Comparison of ENCODE assay signal across 8 cellular contexts in genomic region chr16:81238296-81239011, GRCh38. TPM values are rescaled to one million over a fixed set of nuclear protein-coding genes. Genes with fewer than 3 reads are reported as not detected.
DNase-seq lines count a peak whose midpoint lies in the region; ATAC-seq and TF ChIP-seq lines count a peak whose summit lies in the region.

A gene with protein sequence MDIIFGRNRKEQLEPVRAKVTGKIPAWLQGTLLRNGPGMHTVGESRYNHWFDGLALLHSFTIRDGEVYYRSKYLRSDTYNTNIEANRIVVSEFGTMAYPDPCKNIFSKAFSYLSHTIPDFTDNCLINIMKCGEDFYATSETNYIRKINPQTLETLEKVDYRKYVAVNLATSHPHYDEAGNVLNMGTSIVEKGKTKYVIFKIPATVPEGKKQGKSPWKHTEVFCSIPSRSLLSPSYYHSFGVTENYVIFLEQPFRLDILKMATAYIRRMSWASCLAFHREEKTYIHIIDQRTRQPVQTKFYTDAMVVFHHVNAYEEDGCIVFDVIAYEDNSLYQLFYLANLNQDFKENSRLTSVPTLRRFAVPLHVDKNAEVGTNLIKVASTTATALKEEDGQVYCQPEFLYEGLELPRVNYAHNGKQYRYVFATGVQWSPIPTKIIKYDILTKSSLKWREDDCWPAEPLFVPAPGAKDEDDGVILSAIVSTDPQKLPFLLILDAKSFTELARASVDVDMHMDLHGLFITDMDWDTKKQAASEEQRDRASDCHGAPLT (plus strand): TSS chr16:81238689. CDS start chr16:81238909, 220 bp downstream.

- H3K9ac ChIP-seq in adipocyte (ENCODE audit: low read length) (peak within 1 kb of the TSS; percentile 60), iPS-20b (ENCODE audit: low read depth, low read length) (peak within 1 kb of the TSS; percentile 52; the same call in 1 of the 2 replicates), stomach smooth muscle (ENCODE audit: low read length in 2 of 2) (peak within 1 kb of the TSS; percentile 81 to 86)

- H3K4me3 ChIP-seq in adipocyte (ENCODE audit: low read length): peak within 1 kb of the TSS; percentile 65
- H3K4me3 ChIP-seq in iPS-20b (ENCODE audit: low read length): peak within 1 kb of the TSS; percentile 54
- peak within 1 kb of the TSS; percentile 63 to 69 for H3K4me3 ChIP-seq in stomach smooth muscle (ENCODE audit: low read length in 2 of 2)
- H3K4me3 ChIP-seq in OCI-LY7 (ENCODE audit: low read depth, low read length, poor library complexity, severe bottlenecking): no peak within 1 kb of the TSS

- no peak for ATAC-seq in HG02678 (IDR thresholded peaks at IDR 0.05; ENCODE audit: unreplicated experiment)
- no peak for ATAC-seq in HG02840 (IDR thresholded peaks at IDR 0.05; ENCODE audit: low FRiP score, unreplicated experiment)

- BruUV-seq in OCI-LY7 (replicated peaks; lab: Mats Ljungman, UMichigan): no TSS peak

- DNase-seq in DMS53 (lab: John Stamatoyannopoulos, UW) (peak; percentile 67), HS-5 (ENCODE audit: low read depth) (peak; percentile 11), adipocyte (ENCODE audit: low read depth) (peak; percentile 77), OCI-LY7 (ENCODE audit: low spot score) (no peak)

- H3K9me2 ChIP-seq in OCI-LY7 (ENCODE audit: insufficient read depth, low read length): no peaks in the 10 kb centered on the region

- H3K27me3 ChIP-seq in adipocyte (replicated peaks; ENCODE audit: control insufficient read depth, insufficient read depth, low read length) (peaks cover 6% of the 10 kb centered on the region), iPS-20b (ENCODE audit: insufficient read depth, low read length) (no peaks in the 10 kb centered on the region), stomach smooth muscle (ENCODE audit: control insufficient read depth in 1 of 2, insufficient read depth in 2 of 2, low read length in 2 of 2) (no peaks in the 10 kb centered on the region)

- no peaks in the 10 kb centered on the region for H3K36me3 ChIP-seq in adipocyte (ENCODE audit: control insufficient read depth, insufficient read depth, low read length, severe bottlenecking)
- no peaks in the 10 kb centered on the region for H3K36me3 ChIP-seq in iPS-20b (ENCODE audit: insufficient read depth, low read depth, low read length)
- no peaks in the 10 kb centered on the region for H3K36me3 ChIP-seq in stomach smooth muscle (ENCODE audit: control insufficient read depth in 2 of 2, insufficient read depth in 2 of 2, low read length in 2 of 2)
- no peaks in the 10 kb centered on the region for H3K36me3 ChIP-seq in OCI-LY7 (ENCODE audit: insufficient read depth, low read length)

- no peak within 1 kb of the TSS; the same call in 1 of the 2 replicates for H3K4me2 ChIP-seq in OCI-LY7 (ENCODE audit: low read length)

- no peaks in the 10 kb centered on the region for H3K79me2 ChIP-seq in OCI-LY7 (ENCODE audit: insufficient read depth, low read depth, low read length)

- H4K20me1 ChIP-seq in OCI-LY7 (ENCODE audit: insufficient read depth, low read length): no peaks in the 10 kb centered on the region

- CTCF ChIA-PET in OCI-LY7 (lab: Charles Lee; ENCODE audit: unreplicated experiment): no interaction called here

- intact Hi-C loops in OCI-LY7 (cut with micrococcal nuclease; ENCODE audit: unreplicated experiment): no loop called here

- TF ChIP-seq CTCF in OCI-LY7 (conservative IDR thresholded peaks at IDR 0.05; ENCODE audit: low read length): no peak

- POLR2A ChIA-PET in OCI-LY7 (lab: Charles Lee): interaction anchor here (0.7 to 1.2 kb wide), 3 partner anchors 9 to 605 kb away, joined by 3 to 4 read pairs (median 4); no protein-coding TSS in a partner anchor

- no peaks in the 10 kb centered on the region for H3K9me3 ChIP-seq in adipocyte (ENCODE audit: control insufficient read depth, low read length)
- H3K9me3 ChIP-seq in iPS-20b (ENCODE audit: insufficient read depth, low read depth, low read length): no peaks in the 10 kb centered on the region
- H3K9me3 ChIP-seq in stomach smooth muscle (ENCODE audit: control insufficient read depth in 2 of 2, low read length in 2 of 2): no peaks in the 10 kb centered on the region
- H3K9me3 ChIP-seq in OCI-LY7 (ENCODE audit: low read length): no peaks in the 10 kb centered on the region

- H3K4me1 ChIP-seq in adipocyte (ENCODE audit: control insufficient read depth, insufficient read depth, low read length) (no peaks in the 10 kb centered on the region), iPS-20b (ENCODE audit: insufficient read depth, low read length) (no peaks in the 10 kb centered on the region; the same call in 1 of the 2 replicates), stomach smooth muscle (ENCODE audit: control insufficient read depth, insufficient read depth, low read length) (peaks cover 9% of the 10 kb centered on the region), OCI-LY7 (ENCODE audit: insufficient read depth, low read length, poor library complexity, severe bottlenecking) (no peaks in the 10 kb centered on the region)

- no peak within 1 kb of the TSS for H2AFZ ChIP-seq in OCI-LY7 (ENCODE audit: low read length)

- H3K27ac ChIP-seq in iPS-20b (ENCODE audit: low read length) (no peak within 1 kb of the TSS), stomach smooth muscle (ENCODE audit: low read length) (peak within 1 kb of the TSS; percentile 87), OCI-LY7 (ENCODE audit: low read depth, low read length, poor library complexity, severe bottlenecking) (no peak within 1 kb of the TSS)

RNA-seq across cellular contexts. Expression of the gene that starts here (rescaled TPM):
- total RNA-seq in OCI-LY7 (2014; rRNA removed; shearing (Covaris generic)): not detected in 2 replicates
- total RNA-seq in OCI-LY7 (2022): not detected in 2 replicates
